Comparison of ENCODE assay signal across 14 cellular contexts in genomic region chr17:78664476-78665384, GRCh38.
A peak's percentile ranks its signal among the peaks of the same experiment; 100 is the strongest.
DNase-seq lines count a peak whose midpoint lies in the region; ATAC-seq and TF ChIP-seq lines count a peak whose summit lies in the region.
"Had no signal": no experiment of that assay in that cellular context is flagged by ENCODE, and none has a peak within 500 bp of the region (broad histone marks: within the 10 kb centered on the region; RNA-seq: fewer than 3 reads in every experiment).

No MANE protein-coding gene starts in this region.

- DNase-seq in NCI-H510A treated with DMSO at 0.1 percent for 48 hours (lab: John Stamatoyannopoulos, UW): peak; percentile 44
- no peak for DNase-seq in NCI-H510A (lab: John Stamatoyannopoulos, UW)
- DNase-seq in RWPE2 (ENCODE audit: low spot score): peak; percentile 50
- DNase-seq in left ventricle myocardium inferior: no peak
- DNase-seq in stimulated activated effector memory CD8-positive, alpha-beta T cell treated with anti-CD3 and anti-CD28 coated beads, Interleukin-12 subunit alpha, Interleukin-12 subunit beta, amount 100 ng/mL, for 72 hours (ENCODE audit: low spot score in 2 of 2): no peak
- no peak for DNase-seq in effector CD4-positive, alpha-beta T cell
- DNase-seq in substantia nigra (lab: John Stamatoyannopoulos, UW): no peak
- DNase-seq: PC-9; stimulated activated CD4-positive, alpha-beta T cell treated with anti-CD3 and anti-CD28 coated beads, Interleukin-4, amount 100 ng/mL, for 1 hour had no signal

- no peaks in the 10 kb centered on the region for H3K36me3 ChIP-seq in RWPE2 (ENCODE audit: low read depth)
- H3K36me3 ChIP-seq in left ventricle myocardium inferior: no peaks in the 10 kb centered on the region
- H3K36me3 ChIP-seq: suprapubic skin had no signal

- no peak overlapping the region for H3K27ac ChIP-seq in RWPE2 (ENCODE audit: poor library complexity, severe bottlenecking)
- H3K27ac ChIP-seq in left ventricle myocardium inferior (replicated peaks): peak overlapping the region; percentile 77
- no peak overlapping the region for H3K27ac ChIP-seq in substantia nigra (ENCODE audit: low read depth, low read length, poor library complexity, severe bottlenecking)
- H3K27ac ChIP-seq: PC-9, suprapubic skin had no signal

- TF ChIP-seq CTCF in RWPE2 (IDR thresholded peaks at IDR 0.05; ENCODE audit: poor library complexity, severe bottlenecking): no peak
- TF ChIP-seq CTCF in left ventricle myocardium inferior (IDR thresholded peaks at IDR 0.05; ENCODE audit: borderline replicate concordance): no peak

- H3K4me1 ChIP-seq in RWPE2 (ENCODE audit: insufficient read depth, poor library complexity, severe bottlenecking): peaks cover 31% of the 10 kb centered on the region
- H3K4me1 ChIP-seq in left ventricle myocardium inferior: peaks cover 28% of the 10 kb centered on the region

- no peak overlapping the region for H3K4me3 Mint-ChIP-seq in stimulated activated effector memory CD8-positive, alpha-beta T cell treated with anti-CD3 and anti-CD28 coated beads, Interleukin-12 subunit alpha, Interleukin-12 subunit beta, amount 100 ng/mL, for 72 hours
- H3K4me3 Mint-ChIP-seq: neural crest cell had no signal

- H3K4me3 ChIP-seq in RWPE2 (ENCODE audit: severe bottlenecking) (no peak overlapping the region), left ventricle myocardium inferior (no peak overlapping the region)
- H3K4me3 ChIP-seq: dorsolateral prefrontal cortex, PC-9, suprapubic skin had no signal

- H3K4me1 Mint-ChIP-seq in stimulated activated effector memory CD8-positive, alpha-beta T cell treated with anti-CD3 and anti-CD28 coated beads, Interleukin-12 subunit alpha, Interleukin-12 subunit beta, amount 100 ng/mL, for 72 hours: peaks cover 39% of the 10 kb centered on the region

- H3K27me3 ChIP-seq in RWPE2 (ENCODE audit: insufficient read depth, poor library complexity, severe bottlenecking): no peaks in the 10 kb centered on the region
- H3K27me3 ChIP-seq in left ventricle myocardium inferior (ENCODE audit: low read depth): no peaks in the 10 kb centered on the region
- H3K27me3 ChIP-seq: dorsolateral prefrontal cortex, suprapubic skin had no signal

- H3K27ac Mint-ChIP-seq in stimulated activated effector memory CD8-positive, alpha-beta T cell treated with anti-CD3 and anti-CD28 coated beads, Interleukin-12 subunit alpha, Interleukin-12 subunit beta, amount 100 ng/mL, for 72 hours: peak overlapping the region; percentile 63

- H3K9me3 Mint-ChIP-seq in stimulated activated effector memory CD8-positive, alpha-beta T cell treated with anti-CD3 and anti-CD28 coated beads, Interleukin-12 subunit alpha, Interleukin-12 subunit beta, amount 100 ng/mL, for 72 hours: no peaks in the 10 kb centered on the region
- H3K9me3 Mint-ChIP-seq: neural crest cell had no signal

- H3K9me3 ChIP-seq in RWPE2 (ENCODE audit: severe bottlenecking): no peaks in the 10 kb centered on the region
- no peaks in the 10 kb centered on the region for H3K9me3 ChIP-seq in left ventricle myocardium inferior (replicated peaks)
- H3K9me3 ChIP-seq: suprapubic skin had no signal

- peaks cover 30% of the 10 kb centered on the region for H3K36me3 Mint-ChIP-seq in stimulated activated effector memory CD8-positive, alpha-beta T cell treated with anti-CD3 and anti-CD28 coated beads, Interleukin-12 subunit alpha, Interleukin-12 subunit beta, amount 100 ng/mL, for 72 hours

- intact Hi-C loops in left ventricle myocardium inferior (cut with micrococcal nuclease): no loop called here

- ATAC-seq in RWPE2 (ENCODE audit: low read depth) (no peak), GM18909 (IDR thresholded peaks at IDR 0.05; ENCODE audit: poor library complexity, unreplicated experiment) (no peak)
- no peak for ATAC-seq in stimulated activated effector memory CD8-positive, alpha-beta T cell treated with anti-CD3 and anti-CD28 coated beads, Interleukin-12 subunit alpha, Interleukin-12 subunit beta, amount 100 ng/mL, for 72 hours
- ATAC-seq: HCT116 had no signal

Comparison
In these comparisons a context has a peak if more than half of its experiments do, and no peak if none do; other contexts are left out.
1. DNase-seq: peak in NCI-H510A treated with DMSO at 0.1 percent for 48 hours (single experiment) and RWPE2 (single experiment); none in NCI-H510A (single experiment), left ventricle myocardium inferior (single experiment), stimulated activated effector memory CD8-positive, alpha-beta T cell treated with anti-CD3 and anti-CD28 coated beads, Interleukin-12 subunit alpha, Interleukin-12 subunit beta, amount 100 ng/mL, for 72 hours (0 of 2), effector CD4-positive, alpha-beta T cell (single experiment) and substantia nigra (0 of 49).